ENCODE assay signal across 10 cellular contexts in genomic region chr12:123118397-123118945, GRCh38. TPM values are rescaled to one million over a fixed set of nuclear protein-coding genes. Genes with fewer than 3 reads are reported as not detected.
A peak's percentile ranks its signal among the peaks of the same experiment; 100 is the strongest.
DNase-seq lines count a peak whose midpoint lies in the region; ATAC-seq and TF ChIP-seq lines count a peak whose summit lies in the region.
"Had no signal": no experiment of that assay in that cellular context is flagged by ENCODE, and none has a peak within 500 bp of the region (broad histone marks: within the 10 kb centered on the region; RNA-seq: fewer than 3 reads in every experiment).

No MANE protein-coding gene starts in this region.

- no peak for ATAC-seq in HG03457 (IDR thresholded peaks at IDR 0.05; ENCODE audit: unreplicated experiment)
- ATAC-seq: activated CD8-positive, alpha-beta memory T cell treated with anti-CD3 and anti-CD28 coated beads, Interleukin-2, amount 10 ng/mL, durations not matched to agents 7 days and 5 days; right lobe of liver had no signal

- TF ChIP-seq CTCF in sigmoid colon (IDR thresholded peaks at IDR 0.05) (no peak), prostate gland (IDR thresholded peaks at IDR 0.05) (no peak)

- no peak overlapping the region for H3K9ac ChIP-seq in GM23248

- no peaks in the 10 kb centered on the region for H4K20me1 ChIP-seq in GM23248 (ENCODE audit: insufficient read depth)

- H3K36me3 ChIP-seq in sigmoid colon (no peaks in the 10 kb centered on the region), GM23248 (ENCODE audit: low read depth) (no peaks in the 10 kb centered on the region), prostate gland (no peaks in the 10 kb centered on the region)
- H3K36me3 ChIP-seq: right lobe of liver had no signal

- peaks cover 0 to 83% (median 75%) of the 10 kb centered on the region in 4 donors for H3K4me1 ChIP-seq in sigmoid colon
- peaks cover 19% of the 10 kb centered on the region for H3K4me1 ChIP-seq in GM23248 (ENCODE audit: insufficient read depth)
- H3K4me1 ChIP-seq in prostate gland (replicated peaks): no peaks in the 10 kb centered on the region

- no peak for TF ChIP-seq EP300 in sigmoid colon (IDR thresholded peaks at IDR 0.05)

- peak overlapping the region; percentile 25 for H3K27ac ChIP-seq in cingulate gyrus (ENCODE audit: low read depth, low read length)
- H3K27ac ChIP-seq in sigmoid colon: peak overlapping the region; percentile 28 to 90 (median 80)
- H3K27ac ChIP-seq in GM23248: no peak overlapping the region
- H3K27ac ChIP-seq in prostate gland: no peak overlapping the region
- H3K27ac ChIP-seq: right lobe of liver had no signal

- intact Hi-C loops in sigmoid colon (cut with DNase I) (loop anchor here (5.0 kb wide), 2 partner anchors 34 to 66 kb away; partner anchors contain the start of gene PITPNM2), prostate gland (cut with DNase I) (no loop called here)

- no peaks in the 10 kb centered on the region for H3K9me2 ChIP-seq in GM23248 (ENCODE audit: insufficient read depth)

- H3K4me3 ChIP-seq in sigmoid colon: no peak overlapping the region
- no peak overlapping the region for H3K4me3 ChIP-seq in GM23248
- H3K4me3 ChIP-seq in prostate gland: no peak overlapping the region
- H3K4me3 ChIP-seq: right lobe of liver had no signal

- H3K9me3 ChIP-seq in sigmoid colon: no peaks in the 10 kb centered on the region
- no peaks in the 10 kb centered on the region for H3K9me3 ChIP-seq in GM23248 (ENCODE audit: low read depth)
- H3K9me3 ChIP-seq in prostate gland: no peaks in the 10 kb centered on the region
- H3K9me3 ChIP-seq: right lobe of liver had no signal

- TF ChIP-seq POLR2A in sigmoid colon (IDR thresholded peaks at IDR 0.05) (no peak), prostate gland (IDR thresholded peaks at IDR 0.05) (no peak)

- H3K27me3 ChIP-seq in sigmoid colon: no peaks in the 10 kb centered on the region
- H3K27me3 ChIP-seq in GM23248 (replicated peaks; ENCODE audit: insufficient read depth): no peaks in the 10 kb centered on the region
- no peaks in the 10 kb centered on the region for H3K27me3 ChIP-seq in prostate gland (replicated peaks; ENCODE audit: insufficient read depth)
- H3K27me3 ChIP-seq: right lobe of liver had no signal

- peaks cover 13% of the 10 kb centered on the region; the same call in 1 of the 2 replicates for H3F3A ChIP-seq in GM23248 (ENCODE audit: insufficient read depth)

- WGBS in sigmoid colon, 2 donors: 71 to 74% methylated on average over 9 of the region's 9 CpGs
- 71 to 72% methylated on average over 9 of the region's 9 CpGs for WGBS in GM23248 (ENCODE audit: low coverage in 1 of 2, low lambda C conversion rate in 2 of 2, missing lambda C conversion rate in 2 of 2), 2 experiments
- WGBS in prostate gland: 70% methylated on average over 9 of the region's 9 CpGs

- DNase-seq in COLO668 (lab: John Stamatoyannopoulos, UW; ENCODE audit: unreplicated experiment) (peak; percentile 86), NCI-H2029 (lab: John Stamatoyannopoulos, UW) (peak; percentile 64), sigmoid colon (peak; percentile 80), GM23248 (no peak), prostate gland (ENCODE audit: low spot score) (no peak)
- DNase-seq: activated CD8-positive, alpha-beta memory T cell treated with anti-CD3 and anti-CD28 coated beads, Interleukin-2, amount 10 ng/mL, durations not matched to agents 7 days and 5 days; right lobe of liver; substantia nigra had no signal

- in situ Hi-C loops in GM23248 (cut with MboI): no loop called here

- H3K4me2 ChIP-seq in GM23248 (ENCODE audit: unreplicated experiment): no peak overlapping the region

- H2AFZ ChIP-seq in GM23248: no peak overlapping the region

- H3K79me2 ChIP-seq in GM23248 (ENCODE audit: insufficient read depth): peaks cover 13% of the 10 kb centered on the region

RNA-seq across cellular contexts. Expression of gene PITPNM2, which starts 32.4 kb away (rescaled TPM):
- total RNA-seq in sigmoid colon: 10 to 100 TPM in 2 of 4 donors, 1 to 10 TPM in 2; 6.4 to 19.5 (median 11.7) TPM
- 10 to 100 TPM in 1 of 3 donors, 1 to 10 TPM in 2; 1.8 to 11.3 (median 2.3) TPM for polyA plus RNA-seq in sigmoid colon
- total RNA-seq in GM23248 (2014; rRNA removed; shearing (Covaris generic)): 2.0 and 2.1 TPM in 2 replicates
- 0.37 and 0.63 TPM in 2 replicates for polyA plus RNA-seq in GM23248 (2016; fragmentation: Nextera tagmentation; extraction: Ambion mirVana)
- total RNA-seq in prostate gland: 10 to 100 TPM in 1 of 2 donors, 1 to 10 TPM in 1; 2.4 to 15.7 TPM

Comparison
In these comparisons a context has a peak if more than half of its experiments do, and no peak if none do; other contexts are left out.
1. DNase-seq: peak in COLO668 (single experiment), NCI-H2029 (single experiment) and sigmoid colon (single experiment); none in GM23248 (single experiment) and prostate gland (single experiment).
2. H3K27ac ChIP-seq: peak in cingulate gyrus (single experiment) and sigmoid colon (4 of 4); none in GM23248 (single experiment) and prostate gland (0 of 2).